Comparison of ENCODE assay signal across 1 cellular context in genomic region chr15:22979069-22979698, GRCh38.
TF ChIP-seq lines count a peak whose summit lies in the region.

No MANE protein-coding gene starts in this region.

TF ChIP-seq in H1, 55 proteins besides CTCF, POLR2A, EP300 and RAD21 (continued from another document):
- TF ChIP-seq TAF1 (IDR thresholded peaks at IDR 0.05; ENCODE audit: low read depth, low read length) (peak; percentile 53; the same call in 1 of the 2 replicates), ASH2L (IDR thresholded peaks at IDR 0.05; ENCODE audit: low read length) (peak; percentile 25), KDM1A (IDR thresholded peaks at IDR 0.05; ENCODE audit: borderline replicate concordance, low read length) (no peak), EZH2 (IDR thresholded peaks at IDR 0.05; ENCODE audit: low read depth, low read length, severe bottlenecking) (peak; percentile 62)
- TF ChIP-seq, protein P1, sequence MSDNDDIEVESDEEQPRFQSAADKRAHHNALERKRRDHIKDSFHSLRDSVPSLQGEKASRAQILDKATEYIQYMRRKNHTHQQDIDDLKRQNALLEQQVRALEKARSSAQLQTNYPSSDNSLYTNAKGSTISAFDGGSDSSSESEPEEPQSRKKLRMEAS (IDR thresholded peaks at IDR 0.05) = 0 out of 2 replicates have a peak, but pooled peaks have one; percentile 12
